In the genomic region with DNA sequence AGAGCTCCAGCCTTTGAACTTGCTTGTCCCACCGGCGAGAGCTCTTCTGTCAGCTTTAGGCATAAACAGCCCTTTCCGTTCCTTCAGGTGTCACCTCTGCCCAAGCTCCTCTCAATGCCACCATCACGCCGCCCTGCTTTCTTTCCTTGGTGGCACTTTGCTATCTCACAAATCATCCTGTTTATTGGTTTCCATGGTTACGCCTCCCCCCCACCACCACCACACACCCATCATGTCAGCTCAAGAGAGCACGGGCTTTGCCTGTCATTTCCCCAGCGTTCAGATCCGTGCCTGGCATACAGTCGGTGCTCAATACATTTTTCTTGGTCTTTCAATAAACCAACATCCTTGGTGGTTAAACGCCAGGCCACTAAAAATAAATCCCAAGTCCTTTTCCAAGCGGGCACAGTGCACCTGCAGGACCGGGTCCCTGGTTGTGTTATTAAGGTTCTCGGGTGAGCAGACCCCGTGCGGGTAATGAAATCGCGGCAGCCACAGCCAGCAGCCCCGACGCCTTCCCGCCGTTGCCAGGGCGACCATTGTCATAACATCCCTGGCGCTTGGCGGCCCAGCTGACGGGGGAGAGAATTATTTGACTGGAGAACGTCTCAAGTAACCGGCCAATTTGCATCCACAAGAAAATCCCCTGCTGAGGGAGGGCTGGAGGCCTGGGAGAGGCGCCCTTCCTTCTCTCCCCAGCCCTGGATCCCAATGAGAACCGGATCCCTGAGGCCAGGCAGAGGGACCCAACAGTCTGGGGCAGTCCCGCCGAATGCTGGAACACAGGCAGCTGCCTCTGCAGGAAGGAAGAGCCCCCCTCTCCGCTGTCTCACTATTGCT, we compare ENCODE assay signal across 8 cellular contexts.
A peak's percentile ranks its signal among the peaks of the same experiment; 100 is the strongest.
DNase-seq lines count a peak whose midpoint lies in the region; ATAC-seq lines count a peak whose summit lies in the region.

No MANE protein-coding gene starts in this region.

- peak overlapping the region; percentile 53 for H3K27ac ChIP-seq in ectodermal cell (ENCODE audit: insufficient read depth, low read depth, low read length, poor library complexity, severe bottlenecking)

- peak; percentile 12 for DNase-seq in AG08395 (ENCODE audit: low spot score)
- DNase-seq in T-helper 1 cell: peak; percentile 10 to 46 (median 21)
- DNase-seq in posterior cingulate gyrus: peak; percentile 25 to 91 (median 60)
- no peak for DNase-seq in NCI-H446 (lab: John Stamatoyannopoulos, UW)

- no peaks in the 10 kb centered on the region for H3K9me3 ChIP-seq in ectodermal cell (ENCODE audit: control insufficient read depth, low read length)

- WGBS in ectodermal cell, 2 experiments: 20 to 21% methylated on average over 32 of the region's 33 CpGs

- no peaks in the 10 kb centered on the region for H3K27me3 ChIP-seq in ectodermal cell (ENCODE audit: control insufficient read depth, insufficient read depth, low read length, poor library complexity, severe bottlenecking)

- H3K4me1 ChIP-seq in ectodermal cell (ENCODE audit: control insufficient read depth, insufficient read depth, low read length): peaks cover 17% of the 10 kb centered on the region

- ATAC-seq in HG03432 (IDR thresholded peaks at IDR 0.05; ENCODE audit: unreplicated experiment) (peak; percentile 67), GM19467 (IDR thresholded peaks at IDR 0.05; ENCODE audit: unreplicated experiment) (no peak), HG02571 (IDR thresholded peaks at IDR 0.05; ENCODE audit: unreplicated experiment) (no peak)

- intact Hi-C loops in posterior cingulate gyrus (cut with DNase I): loop anchor here (1.0 to 5.0 kb wide), 2 partner anchors 159 to 501 kb away; a partner anchor contains a TSS

- H3K36me3 ChIP-seq in ectodermal cell (ENCODE audit: control insufficient read depth, insufficient read depth, low read length): no peaks in the 10 kb centered on the region

- peak overlapping the region; percentile 16 for H3K4me3 ChIP-seq in ectodermal cell (ENCODE audit: insufficient read depth, low read depth, low read length)

Comparison
In these comparisons a context has a peak if more than half of its experiments do, and no peak if none do; other contexts are left out.
1. DNase-seq: peak in AG08395 (single experiment), T-helper 1 cell (5 of 5) and posterior cingulate gyrus (10 of 10); none in NCI-H446 (0 of 2).